ENCODE assay signal across 14 cellular contexts in the genomic region with DNA sequence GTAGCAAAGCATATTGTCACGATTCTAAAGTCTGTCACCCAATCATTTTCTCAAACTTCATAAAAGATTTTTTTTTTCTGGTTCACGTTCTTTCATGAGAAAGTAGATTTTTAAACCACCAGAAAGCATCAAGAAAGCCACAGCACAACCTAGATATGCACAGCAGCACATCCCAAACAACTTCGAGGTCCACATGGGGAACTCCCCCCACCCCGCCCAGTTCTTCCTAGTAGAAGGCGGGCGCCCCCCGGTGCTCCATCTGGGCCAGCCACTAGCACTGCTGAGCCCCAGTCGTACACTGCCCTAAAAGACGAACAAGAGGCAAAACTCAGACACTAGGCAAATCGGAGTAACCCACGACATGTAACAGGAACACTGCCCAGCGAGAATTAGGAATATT. TPM values are rescaled to one million over a fixed set of nuclear protein-coding genes. Genes with fewer than 3 reads are reported as not detected.
DNase-seq lines count a peak whose midpoint lies in the region; ATAC-seq and TF ChIP-seq lines count a peak whose summit lies in the region.
"Had no signal": no experiment of that assay in that cellular context is flagged by ENCODE, and none has a peak within 500 bp of the region (broad histone marks: within the 10 kb centered on the region; RNA-seq: fewer than 3 reads in every experiment).

No MANE protein-coding gene starts in this region.

- no peaks in the 10 kb centered on the region for H3K9me3 ChIP-seq in OCI-LY1 (ENCODE audit: low read length)
- H3K9me3 ChIP-seq: heart left ventricle had no signal

- no peaks in the 10 kb centered on the region for H3K27me3 ChIP-seq in OCI-LY1 (ENCODE audit: insufficient read depth, low read length)
- H3K27me3 ChIP-seq: heart left ventricle had no signal

- peaks cover 43% of the 10 kb centered on the region for H3K4me1 Mint-ChIP-seq in activated CD8-positive, alpha-beta T cell treated with anti-CD3 and anti-CD28 coated beads for 36 hours (ENCODE audit: low read depth)
- H3K4me1 Mint-ChIP-seq in activated naive CD8-positive, alpha-beta T cell treated with anti-CD3 and anti-CD28 coated beads, Interleukin-2, amount 10 ng/mL, durations not matched to agents 7 days and 5 days = peaks cover 29% of the 10 kb centered on the region

- no peaks in the 10 kb centered on the region for H3F3A ChIP-seq in OCI-LY1 (ENCODE audit: insufficient read depth, low read length)

- no peaks in the 10 kb centered on the region for H4K20me1 ChIP-seq in OCI-LY1 (ENCODE audit: insufficient read depth, low read length)

- CTCF ChIA-PET in activated CD8-positive, alpha-beta T cell treated with anti-CD3 and anti-CD28 coated beads for 36 hours (lab: Charles Lee) = interaction anchor here (0.7 to 1.3 kb wide), 3 partner anchors 13 to 88 kb away, joined by 3 to 4 read pairs (median 3); no protein-coding TSS in a partner anchor

- H3K4me1 ChIP-seq in OCI-LY1 (ENCODE audit: insufficient read depth, low read length, severe bottlenecking) = peaks cover 10% of the 10 kb centered on the region

- H2AFZ ChIP-seq in OCI-LY1 (ENCODE audit: low read length) = no peak overlapping the region

- peaks cover 14% of the 10 kb centered on the region; the same call in 1 of the 2 replicates for H3K36me3 ChIP-seq in OCI-LY1 (ENCODE audit: insufficient read depth, low read length)

- no peaks in the 10 kb centered on the region for H3K27me3 Mint-ChIP-seq in activated CD8-positive, alpha-beta T cell treated with anti-CD3 and anti-CD28 coated beads for 36 hours
- no peaks in the 10 kb centered on the region for H3K27me3 Mint-ChIP-seq in activated naive CD8-positive, alpha-beta T cell treated with anti-CD3 and anti-CD28 coated beads, Interleukin-2, amount 10 ng/mL, durations not matched to agents 7 days and 5 days

- intact Hi-C loops in activated CD8-positive, alpha-beta T cell treated with anti-CD3 and anti-CD28 coated beads for 36 hours (cut with micrococcal nuclease) = no loop called here

- no peak overlapping the region for H3K4me2 ChIP-seq in OCI-LY1 (ENCODE audit: low read length)

- POLR2A ChIA-PET in activated CD8-positive, alpha-beta T cell treated with anti-CD3 and anti-CD28 coated beads for 36 hours (lab: Charles Lee) = interaction anchor here (0.7 kb wide), 1 partner anchor 20 kb away, joined by 3 read pairs; no protein-coding TSS in a partner anchor
- POLR2A ChIA-PET in activated naive CD8-positive, alpha-beta T cell treated with anti-CD3 and anti-CD28 coated beads, Interleukin-2, amount 10 ng/mL, durations not matched to agents 7 days and 5 days (lab: Charles Lee) = no interaction called here

- H3K27ac ChIP-seq in OCI-LY1 (ENCODE audit: low read depth, low read length, poor library complexity, severe bottlenecking) = no peak overlapping the region
- H3K27ac ChIP-seq: heart left ventricle had no signal

- DNase-seq in activated CD8-positive, alpha-beta T cell treated with anti-CD3 and anti-CD28 coated beads for 36 hours = peak; percentile 74
- DNase-seq in activated naive CD8-positive, alpha-beta T cell treated with anti-CD3 and anti-CD28 coated beads, Interleukin-2, amount 10 ng/mL, durations not matched to agents 7 days and 5 days = peak; percentile 52
- peak; percentile 18 for DNase-seq in stimulated activated CD8-positive, alpha-beta memory T cell treated with anti-CD3 and anti-CD28 coated beads, Interleukin-4, amount 100 ng/mL, for 24 hours (ENCODE audit: low read depth)
- no peak for DNase-seq in NCI-H82 treated with DMSO at 0.1 percent for 48 hours (lab: John Stamatoyannopoulos, UW; ENCODE audit: unreplicated experiment)
- no peak for DNase-seq in SIG-M5 (lab: John Stamatoyannopoulos, UW)
- no peak for DNase-seq in dermis blood vessel endothelial cell
- DNase-seq: heart left ventricle, IMR-90, NCI-H1092 treated with DMSO at 0.1 percent for 48 hours, NCI-H226 had no signal

- no peak overlapping the region for H3K4me3 ChIP-seq in OCI-LY1 (ENCODE audit: low read depth, low read length, poor library complexity, severe bottlenecking)
- H3K4me3 ChIP-seq: heart left ventricle had no signal

- no peak overlapping the region for H3K9ac ChIP-seq in OCI-LY1 (ENCODE audit: low read length)

- peak; percentile 83 for ATAC-seq in activated CD8-positive, alpha-beta T cell treated with anti-CD3 and anti-CD28 coated beads for 36 hours
- ATAC-seq in activated naive CD8-positive, alpha-beta T cell treated with anti-CD3 and anti-CD28 coated beads, Interleukin-2, amount 10 ng/mL, durations not matched to agents 7 days and 5 days (ENCODE audit: low read depth) = peak; percentile 69
- no peak for ATAC-seq in GM19351 (IDR thresholded peaks at IDR 0.05; ENCODE audit: unreplicated experiment)
- ATAC-seq: activated CD4-positive, CD25-positive, alpha-beta regulatory T cell treated with anti-CD3 and anti-CD28 coated beads, Interleukin-2, amount 50 U/mL, for 24 hours; heart left ventricle; SK-N-SH treated with all-trans-retinoic acid at 6 μM for 48 hours had no signal

- no peak overlapping the region for H3K4me3 Mint-ChIP-seq in activated CD8-positive, alpha-beta T cell treated with anti-CD3 and anti-CD28 coated beads for 36 hours
- H3K4me3 Mint-ChIP-seq in activated naive CD8-positive, alpha-beta T cell treated with anti-CD3 and anti-CD28 coated beads, Interleukin-2, amount 10 ng/mL, durations not matched to agents 7 days and 5 days = no peak overlapping the region

- no peak overlapping the region for H3K27ac Mint-ChIP-seq in activated CD8-positive, alpha-beta T cell treated with anti-CD3 and anti-CD28 coated beads for 36 hours
- no peak overlapping the region for H3K27ac Mint-ChIP-seq in activated naive CD8-positive, alpha-beta T cell treated with anti-CD3 and anti-CD28 coated beads, Interleukin-2, amount 10 ng/mL, durations not matched to agents 7 days and 5 days

- H3K79me2 ChIP-seq in OCI-LY1 (ENCODE audit: insufficient read depth, low read length) = peaks cover 69% of the 10 kb centered on the region

- peak; percentile 39 for TF ChIP-seq CTCF in OCI-LY1 (IDR thresholded peaks at IDR 0.05; ENCODE audit: low read length)
- no peak for TF ChIP-seq CTCF in activated CD8-positive, alpha-beta T cell treated with anti-CD3 and anti-CD28 coated beads for 36 hours (IDR thresholded peaks at IDR 0.05)

- no peaks in the 10 kb centered on the region for H3K9me3 Mint-ChIP-seq in activated CD8-positive, alpha-beta T cell treated with anti-CD3 and anti-CD28 coated beads for 36 hours
- H3K9me3 Mint-ChIP-seq in activated naive CD8-positive, alpha-beta T cell treated with anti-CD3 and anti-CD28 coated beads, Interleukin-2, amount 10 ng/mL, durations not matched to agents 7 days and 5 days = no peaks in the 10 kb centered on the region

- no peaks in the 10 kb centered on the region for H3K9me2 ChIP-seq in OCI-LY1 (ENCODE audit: low read depth, low read length)

- peaks cover 6% of the 10 kb centered on the region for H3K36me3 Mint-ChIP-seq in activated CD8-positive, alpha-beta T cell treated with anti-CD3 and anti-CD28 coated beads for 36 hours (ENCODE audit: low read depth)
- peaks cover 7% of the 10 kb centered on the region for H3K36me3 Mint-ChIP-seq in activated naive CD8-positive, alpha-beta T cell treated with anti-CD3 and anti-CD28 coated beads, Interleukin-2, amount 10 ng/mL, durations not matched to agents 7 days and 5 days

RNA-seq across cellular contexts. Expression of a gene that starts 15.5 kb away (rescaled TPM):
- 100 to 1,000 TPM; 259 to 266 TPM for total RNA-seq in activated CD8-positive, alpha-beta T cell treated with anti-CD3 and anti-CD28 coated beads for 36 hours
- 100 to 1,000 TPM; 158 TPM for total RNA-seq in activated naive CD8-positive, alpha-beta T cell treated with anti-CD3 and anti-CD28 coated beads, Interleukin-2, amount 10 ng/mL, durations not matched to agents 7 days and 5 days
- total RNA-seq in dermis blood vessel endothelial cell = 594 and 863 TPM in 2 replicates

RNA-seq across cellular contexts. Expression of a gene that starts 15.7 kb away (rescaled TPM):
- total RNA-seq in activated CD8-positive, alpha-beta T cell treated with anti-CD3 and anti-CD28 coated beads for 36 hours = 100 to 1,000 TPM; 210 to 211 TPM
- 100 to 1,000 TPM; 259 to 275 TPM for total RNA-seq in activated naive CD8-positive, alpha-beta T cell treated with anti-CD3 and anti-CD28 coated beads, Interleukin-2, amount 10 ng/mL, durations not matched to agents 7 days and 5 days
- total RNA-seq in dermis blood vessel endothelial cell = 529 and 622 TPM in 2 replicates

RNA-seq across cellular contexts. Expression of a gene that starts 56.1 kb away (rescaled TPM):
- 10 to 100 TPM; 31.9 to 32.8 TPM for total RNA-seq in activated CD8-positive, alpha-beta T cell treated with anti-CD3 and anti-CD28 coated beads for 36 hours
- total RNA-seq in activated naive CD8-positive, alpha-beta T cell treated with anti-CD3 and anti-CD28 coated beads, Interleukin-2, amount 10 ng/mL, durations not matched to agents 7 days and 5 days = 10 to 100 TPM; 17.7 to 18.3 TPM
- 38.3 and 43.8 TPM in 2 replicates for total RNA-seq in dermis blood vessel endothelial cell

Comparison
In these comparisons a context has a peak if more than half of its experiments do, and no peak if none do; other contexts are left out.
1. DNase-seq: peak in activated CD8-positive, alpha-beta T cell treated with anti-CD3 and anti-CD28 coated beads for 36 hours (single experiment), activated naive CD8-positive, alpha-beta T cell treated with anti-CD3 and anti-CD28 coated beads, Interleukin-2, amount 10 ng/mL, durations not matched to agents 7 days and 5 days (single experiment) and stimulated activated CD8-positive, alpha-beta memory T cell treated with anti-CD3 and anti-CD28 coated beads, Interleukin-4, amount 100 ng/mL, for 24 hours (single experiment); none in NCI-H82 treated with DMSO at 0.1 percent for 48 hours (single experiment), SIG-M5 (single experiment) and dermis blood vessel endothelial cell (single experiment).